ENCODE assay signal across 10 cellular contexts in genomic region chr17:59643159-59643857, GRCh38. TPM values are rescaled to one million over a fixed set of nuclear protein-coding genes. Genes with fewer than 3 reads are reported as not detected.
DNase-seq lines count a peak whose midpoint lies in the region; ATAC-seq and TF ChIP-seq lines count a peak whose summit lies in the region.
"Had no signal": no experiment of that assay in that cellular context is flagged by ENCODE, and none has a peak within 500 bp of the region (broad histone marks: within the 10 kb centered on the region; RNA-seq: fewer than 3 reads in every experiment).

No MANE protein-coding gene starts in this region.

- WGBS in thymus: 58% methylated on average over 4 of the region's 4 CpGs

- H3K4me1 Mint-ChIP-seq in activated naive CD8-positive, alpha-beta T cell (ENCODE audit: low read depth): peaks cover 52% of the 10 kb centered on the region
- peaks cover 44% of the 10 kb centered on the region for H3K4me1 Mint-ChIP-seq in activated naive CD8-positive, alpha-beta T cell treated with anti-CD3 and anti-CD28 coated beads, Interleukin-2, amount 50 U/mL, for 24 hours

- no peak overlapping the region for H3K4me2 ChIP-seq in SU-DHL-6 (ENCODE audit: low read depth, low read length, poor library complexity, severe bottlenecking)

- H3K36me3 Mint-ChIP-seq in activated naive CD8-positive, alpha-beta T cell: peaks cover 10% of the 10 kb centered on the region
- peaks cover 26% of the 10 kb centered on the region for H3K36me3 Mint-ChIP-seq in activated naive CD8-positive, alpha-beta T cell treated with anti-CD3 and anti-CD28 coated beads, Interleukin-2, amount 50 U/mL, for 24 hours (ENCODE audit: low read depth)

- no peaks in the 10 kb centered on the region for H3K9me3 Mint-ChIP-seq in activated naive CD8-positive, alpha-beta T cell (ENCODE audit: low read depth)
- no peaks in the 10 kb centered on the region for H3K9me3 Mint-ChIP-seq in activated naive CD8-positive, alpha-beta T cell treated with anti-CD3 and anti-CD28 coated beads, Interleukin-2, amount 50 U/mL, for 24 hours

- no peak overlapping the region for H3K9ac ChIP-seq in SU-DHL-6 (ENCODE audit: low read length)

- H3K27me3 ChIP-seq in SU-DHL-6 (ENCODE audit: low read length): no peaks in the 10 kb centered on the region
- no peaks in the 10 kb centered on the region for H3K27me3 ChIP-seq in left ventricle myocardium inferior (ENCODE audit: low read depth)
- no peaks in the 10 kb centered on the region for H3K27me3 ChIP-seq in thymus (ENCODE audit: control insufficient read depth, insufficient read depth)

- H3K79me2 ChIP-seq in SU-DHL-6 (ENCODE audit: insufficient read depth, low read length): peaks cover 92% of the 10 kb centered on the region

- intact Hi-C loops in left ventricle myocardium inferior (cut with micrococcal nuclease): no loop called here

- H3K36me3 ChIP-seq in SU-DHL-6 (ENCODE audit: low read length) (peaks cover 33% of the 10 kb centered on the region), left ventricle myocardium inferior (peaks cover 23% of the 10 kb centered on the region), thymus (ENCODE audit: control insufficient read depth, insufficient read depth) (peaks cover 4% of the 10 kb centered on the region)

- H3K4me3 ChIP-seq in SU-DHL-6 (ENCODE audit: insufficient read depth, low read length, poor library complexity, severe bottlenecking): no peak overlapping the region
- no peak overlapping the region for H3K4me3 ChIP-seq in left ventricle myocardium inferior
- H3K4me3 ChIP-seq in thymus (ENCODE audit: low read length): no peak overlapping the region

- no peak for TF ChIP-seq CTCF in SU-DHL-6 (IDR thresholded peaks at IDR 0.05; ENCODE audit: insufficient read depth, low read length, poor library complexity, severe bottlenecking)
- no peak for TF ChIP-seq CTCF in left ventricle myocardium inferior (IDR thresholded peaks at IDR 0.05; ENCODE audit: borderline replicate concordance)

- H3K27ac Mint-ChIP-seq in activated naive CD8-positive, alpha-beta T cell: peak overlapping the region; percentile 4
- H3K27ac Mint-ChIP-seq in activated naive CD8-positive, alpha-beta T cell treated with anti-CD3 and anti-CD28 coated beads, Interleukin-2, amount 50 U/mL, for 24 hours: no peak overlapping the region

- H3F3A ChIP-seq in SU-DHL-6 (ENCODE audit: insufficient read depth): peaks cover 24% of the 10 kb centered on the region

- no peak overlapping the region for H3K4me3 Mint-ChIP-seq in activated naive CD8-positive, alpha-beta T cell
- H3K4me3 Mint-ChIP-seq in activated naive CD8-positive, alpha-beta T cell treated with anti-CD3 and anti-CD28 coated beads, Interleukin-2, amount 50 U/mL, for 24 hours: no peak overlapping the region

- H2AFZ ChIP-seq in SU-DHL-6 (ENCODE audit: low read depth, low read length, severe bottlenecking): no peak overlapping the region

- H3K4me1 ChIP-seq in left ventricle myocardium inferior (peaks cover 90% of the 10 kb centered on the region), thymus (ENCODE audit: control insufficient read depth, insufficient read depth, low read length) (peaks cover 6% of the 10 kb centered on the region)

- no peak for DNase-seq in activated naive CD8-positive, alpha-beta T cell treated with anti-CD3 and anti-CD28 coated beads, Interleukin-2, amount 50 U/mL, for 24 hours
- no peak for DNase-seq in left ventricle myocardium inferior
- DNase-seq in cerebellar nuclear complex (lab: John Stamatoyannopoulos, UW): no peak
- DNase-seq in NCI-H1105 (lab: John Stamatoyannopoulos, UW): no peak
- DNase-seq in NCI-H2227 treated with DMSO at 0.1 percent for 48 hours (lab: John Stamatoyannopoulos, UW): no peak
- DNase-seq: activated naive CD4-positive, alpha-beta T cell treated with Interleukin-2 at 50 U/mL for 16 hours; NCI-H1694 had no signal

- H3K27ac ChIP-seq in SU-DHL-6 (ENCODE audit: low read depth, low read length): peak overlapping the region; percentile 74; the same call in 1 of the 2 replicates
- H3K27ac ChIP-seq in left ventricle myocardium inferior (replicated peaks): peak overlapping the region; percentile 2
- peak overlapping the region; percentile 59 for H3K27ac ChIP-seq in thymus (ENCODE audit: low read depth)

- H3K9me2 ChIP-seq in SU-DHL-6 (replicated peaks; ENCODE audit: insufficient read depth, low read length): no peaks in the 10 kb centered on the region

- H3K9me3 ChIP-seq in SU-DHL-6 (ENCODE audit: insufficient read depth, low read length) (no peaks in the 10 kb centered on the region), left ventricle myocardium inferior (replicated peaks) (no peaks in the 10 kb centered on the region), thymus (ENCODE audit: control insufficient read depth) (no peaks in the 10 kb centered on the region)

- H4K20me1 ChIP-seq in SU-DHL-6 (ENCODE audit: low read depth, low read length): peaks cover 35% of the 10 kb centered on the region

- no peaks in the 10 kb centered on the region for H3K27me3 Mint-ChIP-seq in activated naive CD8-positive, alpha-beta T cell
- no peaks in the 10 kb centered on the region for H3K27me3 Mint-ChIP-seq in activated naive CD8-positive, alpha-beta T cell treated with anti-CD3 and anti-CD28 coated beads, Interleukin-2, amount 50 U/mL, for 24 hours

- no peak for ATAC-seq in activated naive CD8-positive, alpha-beta T cell treated with anti-CD3 and anti-CD28 coated beads, Interleukin-2, amount 50 U/mL, for 24 hours

RNA-seq across cellular contexts. Expression of gene CLTC, which starts 23.6 kb away (rescaled TPM):
- total RNA-seq in left ventricle myocardium inferior: 162 TPM
- polyA plus RNA-seq in thymus: 127 TPM

Comparison
In these comparisons a context has a peak if more than half of its experiments do, and no peak if none do; other contexts are left out.
1. H3K27ac ChIP-seq: peak in every context shown above with its lines; median percentile 74 in SU-DHL-6; 59 in thymus; 2 in left ventricle myocardium inferior.